In the genomic region with DNA sequence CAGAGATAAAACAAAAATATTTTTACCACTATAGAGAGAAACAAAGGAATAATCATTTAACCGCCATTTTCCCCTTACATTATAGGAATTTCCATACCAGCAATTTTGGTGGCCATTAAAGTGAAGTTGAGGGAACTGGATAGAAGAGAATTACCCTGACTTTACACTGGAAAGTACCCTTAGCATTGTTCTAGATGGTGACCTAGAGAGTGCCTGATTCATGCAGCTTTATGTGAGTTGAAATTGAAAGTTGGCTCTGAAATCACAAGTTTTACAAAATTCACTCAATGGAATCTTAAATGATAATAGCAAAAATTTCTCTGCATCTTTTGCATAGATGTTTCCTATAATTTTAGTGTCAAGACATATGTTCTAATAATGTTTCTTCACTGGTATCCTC, we compare ENCODE assay signal across 11 cellular contexts. TPM values are rescaled to one million over a fixed set of nuclear protein-coding genes. Genes with fewer than 3 reads are reported as not detected.
DNase-seq lines count a peak whose midpoint lies in the region; ATAC-seq and TF ChIP-seq lines count a peak whose summit lies in the region.
"Had no signal": no experiment of that assay in that cellular context is flagged by ENCODE, and none has a peak within 500 bp of the region (broad histone marks: within the 10 kb centered on the region; RNA-seq: fewer than 3 reads in every experiment).

No MANE protein-coding gene starts in this region.

- H3K9me3 Mint-ChIP-seq in CD4-positive, alpha-beta memory T cell, result peaks cover 0 to 7% (median 0%) of the 10 kb centered on the region in 8 donors
- peaks cover 3% of the 10 kb centered on the region for H3K9me3 Mint-ChIP-seq in activated naive CD8-positive, alpha-beta T cell treated with anti-CD3 and anti-CD28 coated beads for 36 hours

- WGBS in hepatocyte (ENCODE audit: low lambda C conversion rate, missing lambda C conversion rate), result 88% methylated on average over 1 of the region's 1 CpG

- H3K4me3 Mint-ChIP-seq in CD4-positive, alpha-beta memory T cell, result peak overlapping the region; percentile 27 to 87 (median 72)
- H3K4me3 Mint-ChIP-seq in activated naive CD8-positive, alpha-beta T cell treated with anti-CD3 and anti-CD28 coated beads for 36 hours, result no peak overlapping the region
- H3K4me3 Mint-ChIP-seq: endodermal cell had no signal

- no peak overlapping the region for H3K4me3 ChIP-seq in CD4-positive, alpha-beta memory T cell (ENCODE audit: low read length in 2 of 2)
- H3K4me3 ChIP-seq in hepatocyte, result no peak overlapping the region

- H3K36me3 Mint-ChIP-seq in CD4-positive, alpha-beta memory T cell, result no peaks in the 10 kb centered on the region
- no peaks in the 10 kb centered on the region for H3K36me3 Mint-ChIP-seq in activated naive CD8-positive, alpha-beta T cell treated with anti-CD3 and anti-CD28 coated beads for 36 hours

- H3K79me2 ChIP-seq in hepatocyte, result no peaks in the 10 kb centered on the region

- peaks cover 26% of the 10 kb centered on the region for H3K4me1 ChIP-seq in CD4-positive, alpha-beta memory T cell (ENCODE audit: insufficient read depth, low read length)
- H3K4me1 ChIP-seq in hepatocyte (ENCODE audit: insufficient read depth), result no peaks in the 10 kb centered on the region
- H3K4me1 ChIP-seq: BE2C had no signal

- CTCF ChIA-PET in CD4-positive, alpha-beta memory T cell (lab: Charles Lee; ENCODE audit: partially characterized antibody), result interaction anchor here (1.5 kb wide), 1 partner anchor 8 kb away, joined by 3 read pairs; no protein-coding TSS in a partner anchor

- H4K20me1 ChIP-seq in hepatocyte (ENCODE audit: insufficient read depth, poor library complexity, severe bottlenecking), result no peaks in the 10 kb centered on the region

- no peak for TF ChIP-seq CTCF in hepatocyte (IDR thresholded peaks at IDR 0.05; ENCODE audit: poor library complexity)

- peaks cover 25 to 37% (median 31%) of the 10 kb centered on the region in 4 donors for H3K4me1 Mint-ChIP-seq in CD4-positive, alpha-beta memory T cell
- peaks cover 10% of the 10 kb centered on the region for H3K4me1 Mint-ChIP-seq in activated naive CD8-positive, alpha-beta T cell treated with anti-CD3 and anti-CD28 coated beads for 36 hours

- no peaks in the 10 kb centered on the region for H3K9me2 ChIP-seq in hepatocyte (replicated peaks; ENCODE audit: insufficient read depth)

- H2AFZ ChIP-seq in hepatocyte, result no peak overlapping the region

- intact Hi-C loops in CD4-positive, alpha-beta memory T cell (cut with micrococcal nuclease), result no loop called here

- no peaks in the 10 kb centered on the region for H3K36me3 ChIP-seq in CD4-positive, alpha-beta memory T cell (ENCODE audit: insufficient read depth, low read length)
- no peaks in the 10 kb centered on the region for H3K36me3 ChIP-seq in hepatocyte (replicated peaks; ENCODE audit: insufficient read depth, low read depth)
- H3K36me3 ChIP-seq: BE2C had no signal

- POLR2A ChIA-PET in CD4-positive, alpha-beta memory T cell (lab: Charles Lee; ENCODE audit: partially characterized antibody), result interaction anchor here (0.6 kb wide), 1 partner anchor 79 kb away, joined by 3 read pairs; no protein-coding TSS in a partner anchor

- H3K27me3 ChIP-seq in CD4-positive, alpha-beta memory T cell (ENCODE audit: insufficient read depth, low read length), result no peaks in the 10 kb centered on the region
- no peaks in the 10 kb centered on the region for H3K27me3 ChIP-seq in hepatocyte

- peak overlapping the region; percentile 23 for H3K27ac ChIP-seq in CD4-positive, alpha-beta memory T cell (ENCODE audit: low read depth, low read length)
- H3K27ac ChIP-seq in hepatocyte, result no peak overlapping the region

- no peak for DNase-seq in CD4-positive, alpha-beta memory T cell
- no peak for DNase-seq in activated naive CD8-positive, alpha-beta T cell treated with anti-CD3 and anti-CD28 coated beads for 36 hours
- no peak for DNase-seq in hepatocyte (ENCODE audit: low spot score)
- DNase-seq in NCI-H1694 (lab: John Stamatoyannopoulos, UW), result no peak
- no peak for DNase-seq in stimulated activated naive CD4-positive, alpha-beta T cell treated with Interleukin-2 at 50 U/mL for 16 hours (lab: John Stamatoyannopoulos, UW)
- DNase-seq: BE2C, endodermal cell, NCI-H1092 had no signal

- peaks cover 4 to 5% of the 10 kb centered on the region in 2 donors for H3K27me3 Mint-ChIP-seq in CD4-positive, alpha-beta memory T cell
- peaks cover 3% of the 10 kb centered on the region for H3K27me3 Mint-ChIP-seq in activated naive CD8-positive, alpha-beta T cell treated with anti-CD3 and anti-CD28 coated beads for 36 hours

- H3K9me3 ChIP-seq in CD4-positive, alpha-beta memory T cell (ENCODE audit: control insufficient read depth in 1 of 2, low read length in 2 of 2), result no peaks in the 10 kb centered on the region
- no peaks in the 10 kb centered on the region for H3K9me3 ChIP-seq in hepatocyte (ENCODE audit: low read depth)
- H3K9me3 ChIP-seq: BE2C had no signal

- ATAC-seq in GM19324 (IDR thresholded peaks at IDR 0.05; ENCODE audit: low FRiP score, unreplicated experiment), result peak; percentile 33
- peak; percentile 47 for ATAC-seq in HG03064 (IDR thresholded peaks at IDR 0.05; ENCODE audit: low read depth, unreplicated experiment)
- ATAC-seq in SK-N-SH treated with all-trans-retinoic acid at 6 μM for 48 hours, result no peak

- peak overlapping the region in 5 of 7 donors; percentile 19 to 57 (median 35) for H3K27ac Mint-ChIP-seq in CD4-positive, alpha-beta memory T cell
- H3K27ac Mint-ChIP-seq in activated naive CD8-positive, alpha-beta T cell treated with anti-CD3 and anti-CD28 coated beads for 36 hours, result peak overlapping the region; percentile 1
- H3K27ac Mint-ChIP-seq: endodermal cell had no signal

- no peak overlapping the region for H3K4me2 ChIP-seq in hepatocyte

TF ChIP-seq in SK-N-SH treated with all-trans-retinoic acid at 6 μM for 48 hours, 23 proteins besides CTCF, POLR2A, EP300 and RAD21:
- TF ChIP-seq ZC3H10 (CRISPR knock-in tag; IDR thresholded peaks at IDR 0.05), result no peak
- no peak for TF ChIP-seq ZNF8 (CRISPR knock-in tag; IDR thresholded peaks at IDR 0.05)
- no peak for TF ChIP-seq RARB (CRISPR knock-in tag; IDR thresholded peaks at IDR 0.05)
- no peak for TF ChIP-seq ZFP30 (CRISPR knock-in tag; IDR thresholded peaks at IDR 0.05)
- no peak for TF ChIP-seq ISL1 (CRISPR knock-in tag; IDR thresholded peaks at IDR 0.05)
- TF ChIP-seq TCF4 (CRISPR knock-in tag; IDR thresholded peaks at IDR 0.05; ENCODE audit: borderline replicate concordance), result no peak
- no peak for TF ChIP-seq ZNF565 (CRISPR knock-in tag; conservative IDR thresholded peaks at IDR 0.05; ENCODE audit: low read depth)

RNA-seq across cellular contexts. Expression of gene PREP, which starts 55.7 kb away (rescaled TPM):
- 10 to 100 TPM; 34.4 to 34.8 TPM for total RNA-seq in CD4-positive, alpha-beta memory T cell
- polyA plus RNA-seq in CD4-positive, alpha-beta memory T cell, result 10 to 100 TPM; 29.8 to 43.6 TPM
- total RNA-seq in activated naive CD8-positive, alpha-beta T cell treated with anti-CD3 and anti-CD28 coated beads for 36 hours, result 10 to 100 TPM; 45.9 to 46.4 TPM
- 27.2 and 27.6 TPM in 2 replicates for total RNA-seq in hepatocyte
- polyA plus RNA-seq in hepatocyte, result 27.3 and 30.3 TPM in 2 replicates
